Comparison of ENCODE assay signal across 9 cellular contexts in the genomic region with DNA sequence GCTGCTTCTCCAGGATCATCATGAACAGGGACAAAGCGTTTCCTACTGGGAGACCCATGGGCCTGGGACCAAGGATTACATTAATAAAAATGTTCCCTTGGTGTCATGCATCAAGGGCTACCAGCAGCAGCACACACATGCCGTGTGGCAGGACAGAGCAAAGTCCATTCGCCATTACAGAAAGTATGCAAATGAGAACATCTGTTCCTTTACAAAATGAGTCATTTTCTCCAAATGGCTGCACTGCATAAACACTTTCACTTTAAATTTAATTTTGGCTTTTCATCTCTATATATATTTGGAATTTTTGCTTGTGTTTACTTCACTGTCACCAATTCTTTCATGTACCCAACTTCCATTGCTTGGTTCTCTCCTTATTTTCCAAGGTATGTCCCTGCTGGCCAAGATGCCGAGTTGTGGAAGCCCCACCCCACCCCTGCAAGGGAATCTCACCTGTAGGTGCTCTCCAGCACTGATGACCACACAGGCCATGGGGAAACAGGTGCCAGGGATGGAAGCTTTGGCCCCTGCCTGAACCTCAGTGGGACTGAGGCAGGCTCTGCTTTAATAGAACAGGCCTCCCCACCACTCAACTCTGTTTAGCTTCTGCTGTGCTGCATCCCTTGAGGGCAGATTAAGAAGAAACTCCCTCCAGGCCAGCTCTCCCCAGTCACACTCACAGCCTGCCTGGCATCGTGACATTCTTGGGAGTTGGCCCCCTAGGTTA. TPM values are rescaled to one million over a fixed set of nuclear protein-coding genes. Genes with fewer than 3 reads are reported as not detected.
A peak's percentile ranks its signal among the peaks of the same experiment; 100 is the strongest.
DNase-seq lines count a peak whose midpoint lies in the region; ATAC-seq, FAIRE-seq and TF ChIP-seq lines count a peak whose summit lies in the region.
"Had no signal": no experiment of that assay in that cellular context is flagged by ENCODE, and none has a peak within 500 bp of the region (broad histone marks: within the 10 kb centered on the region; RNA-seq: fewer than 3 reads in every experiment).

No MANE protein-coding gene starts in this region.

- no peak for TF ChIP-seq RAD21 in HepG2 (CRISPR knock-in tag; IDR thresholded peaks at IDR 0.05)

- intact Hi-C loops in HepG2 (cut with micrococcal nuclease; ENCODE audit: unreplicated experiment) = no loop called here
- intact Hi-C loops in psoas muscle (cut with DNase I) = no loop called here

- POLR2A ChIA-PET in HepG2 (lab: Yijun Ruan, JAX) = interaction anchor here (0.8 to 1.5 kb wide), 2 partner anchors 15 to 17 kb away, joined by 3 to 4 read pairs; a partner anchor contains a TSS

- TF ChIP-seq EP300 in HepG2 (IDR thresholded peaks at IDR 0.05; ENCODE audit: low read depth in 2 of 2, low read length in 2 of 2) (no peak), HepG2 (CRISPR knock-in tag; IDR thresholded peaks at IDR 0.05; ENCODE audit: borderline replicate concordance) (no peak)

- no peaks in the 10 kb centered on the region for H3K79me2 ChIP-seq in Karpas-422 (ENCODE audit: low read length)
- no peaks in the 10 kb centered on the region for H3K79me2 ChIP-seq in HepG2 (ENCODE audit: insufficient read depth, low read length)

- H3K27ac ChIP-seq in Karpas-422 (ENCODE audit: low read length) (peak overlapping the region; percentile 22; the same call in 1 of the 2 replicates), HepG2 (ENCODE audit: extremely low read length, insufficient read depth, low read length) (no peak overlapping the region), SJCRH30 (no peak overlapping the region), psoas muscle (no peak overlapping the region)

- H3K9me3 ChIP-seq in Karpas-422 (ENCODE audit: low read length) (peaks cover 10% of the 10 kb centered on the region), HepG2 (ENCODE audit: low read length) (no peaks in the 10 kb centered on the region), SJCRH30 (replicated peaks) (no peaks in the 10 kb centered on the region), psoas muscle (peaks cover 9% of the 10 kb centered on the region)

- CTCF ChIA-PET in HepG2 (lab: Yijun Ruan, JAX; ENCODE audit: low intra/inter-chr PET ratio, low total read pairs) = no interaction called here

- peak overlapping the region; percentile 16; the same call in 1 of the 2 replicates for H3K9ac ChIP-seq in Karpas-422 (ENCODE audit: low read length)
- no peak overlapping the region for H3K9ac ChIP-seq in HepG2 (ENCODE audit: insufficient read depth, low read depth, low read length)

- peak overlapping the region; percentile 97 for H2AFZ ChIP-seq in Karpas-422 (ENCODE audit: low read length)
- no peak overlapping the region for H2AFZ ChIP-seq in HepG2 (ENCODE audit: low read length)

- FAIRE-seq in HepG2 (lab: Jason Lieb, UNC) = no peak

- TF ChIP-seq POLR2A in HepG2 (IDR thresholded peaks at IDR 0.05; ENCODE audit: insufficient read depth in 1 of 2, low read depth in 2 of 2, low read length in 2 of 2) = no peak

- peak overlapping the region; percentile 42 for H3K4me3 ChIP-seq in Karpas-422 (ENCODE audit: low read length)
- no peak overlapping the region for H3K4me3 ChIP-seq in HepG2 (replicated peaks in 1 of 3; ENCODE audit: insufficient read depth in 1 of 3, low read depth in 2 of 3, low read length in 3 of 3)
- no peak overlapping the region for H3K4me3 ChIP-seq in SJCRH30
- H3K4me3 ChIP-seq in psoas muscle = no peak overlapping the region

- in situ Hi-C loops in GM13976 (cut with MboI; ENCODE audit: low sequenced_read_pairs, unreplicated experiment) (no loop called here), HepG2 (cut with HindIII; ENCODE audit: extremely low pct_ligation_motif_present, low pct_unique_long_range_greater_than_20kb) (no loop called here)

- no peak for TF ChIP-seq CTCF in GM13976 (IDR thresholded peaks at IDR 0.05; ENCODE audit: borderline replicate concordance, control extremely low read depth, extremely low read depth, insufficient read depth, missing control alignments)
- TF ChIP-seq CTCF in HepG2 (CRISPR knock-in tag; IDR thresholded peaks at IDR 0.05) = no peak
- no peak for TF ChIP-seq CTCF in psoas muscle (IDR thresholded peaks at IDR 0.05)

- no TSS peak for BruUV-seq in HepG2 (replicated peaks; lab: Mats Ljungman, UMichigan)

- WGBS in HepG2 (ENCODE audit: low lambda C conversion rate) = 27% methylated on average over 4 of the region's 5 CpGs
- 63 to 78% (median 65%) methylated on average over 5 of the region's 5 CpGs for WGBS in psoas muscle, 3 donors

- H3K4me2 ChIP-seq in Karpas-422 (ENCODE audit: low read depth, low read length, poor library complexity, severe bottlenecking) (peak overlapping the region; percentile 48), HepG2 (ENCODE audit: low read depth, low read length) (0 out of 2 replicates have a peak overlapping the region, but pooled peaks have one; percentile 18)

- ATAC-seq in GM19397 (IDR thresholded peaks at IDR 0.05; ENCODE audit: unreplicated experiment) (peak; percentile 68), HepG2 (peak; percentile 50), psoas muscle (no peak)
- ATAC-seq: activated CD8-positive, alpha-beta T cell treated with anti-CD3 and anti-CD28 coated beads for 36 hours had no signal

- H4K20me1 ChIP-seq in Karpas-422 (ENCODE audit: insufficient read depth, low read depth, low read length) = no peaks in the 10 kb centered on the region
- H4K20me1 ChIP-seq in HepG2 (ENCODE audit: insufficient read depth, low read length) = no peaks in the 10 kb centered on the region

- H3K36me3 ChIP-seq in Karpas-422 (ENCODE audit: insufficient read depth, low read length) = 0 out of 2 replicates have a peak, but pooled peaks cover 4% of the 10 kb centered on the region
- H3K36me3 ChIP-seq in HepG2 (replicated peaks in 1 of 2; ENCODE audit: control insufficient read depth in 1 of 2, insufficient read depth in 2 of 2, low read length in 2 of 2) = no peaks in the 10 kb centered on the region
- no peaks in the 10 kb centered on the region for H3K36me3 ChIP-seq in SJCRH30
- H3K36me3 ChIP-seq in psoas muscle (ENCODE audit: insufficient read depth in 1 of 2, low read depth in 1 of 2) = no peaks in the 10 kb centered on the region

- DNase-seq in GM13976 (ENCODE audit: low spot score) (peak; percentile 65), Karpas-422 (peak; percentile 77), HepG2 (ENCODE audit: low spot score) (no peak), NCI-H187 treated with DMSO at 0.1 percent for 48 hours (lab: John Stamatoyannopoulos, UW) (no peak), SJCRH30 (no peak), psoas muscle (no peak)
- DNase-seq: activated CD8-positive, alpha-beta T cell treated with anti-CD3 and anti-CD28 coated beads for 36 hours; cerebellar nuclear complex had no signal

- no peaks in the 10 kb centered on the region for H3K27me3 ChIP-seq in Karpas-422 (ENCODE audit: low read length)
- peaks cover 3 to 22% of the 10 kb centered on the region in 2 experiments; a peak in 3 of 5 replicates for H3K27me3 ChIP-seq in HepG2 (ENCODE audit: control insufficient read depth in 1 of 2, insufficient read depth in 2 of 2, low read length in 2 of 2)
- no peaks in the 10 kb centered on the region for H3K27me3 ChIP-seq in SJCRH30
- peaks cover 0 to 4% (median 0%) of the 10 kb centered on the region in 3 donors for H3K27me3 ChIP-seq in psoas muscle (ENCODE audit: insufficient read depth in 3 of 3, low read length in 2 of 3)

- H3K9me2 ChIP-seq in Karpas-422 (replicated peaks; ENCODE audit: insufficient read depth, low read length) = no peaks in the 10 kb centered on the region

- H3K4me1 ChIP-seq in Karpas-422 (ENCODE audit: low read length) (peaks cover 16% of the 10 kb centered on the region), HepG2 (ENCODE audit: insufficient read depth, low read length) (peaks cover 10% of the 10 kb centered on the region), SJCRH30 (no peaks in the 10 kb centered on the region), psoas muscle (no peaks in the 10 kb centered on the region)

TF ChIP-seq in HepG2, 621 proteins besides CTCF, POLR2A, EP300 and RAD21 (continues in another document):
- TF ChIP-seq NCOA2 (CRISPR knock-in tag; IDR thresholded peaks at IDR 0.05) (no peak), BHLHE40 (IDR thresholded peaks at IDR 0.05; ENCODE audit: low read length) (peak; percentile 44; the same call in 1 of the 2 replicates)

RNA-seq across cellular contexts. Expression of a gene that starts 15.6 kb away (rescaled TPM):
- 33.0 and 33.8 TPM in 2 replicates for total RNA-seq in Karpas-422 (2014; rRNA removed; shearing (Covaris generic); ENCODE audit: low replicate concordance)
- total RNA-seq in HepG2 (2016; rRNA removed; fragmentation: Illumina TruSeq; extraction: Trizol) (22.3 and 22.8 TPM in 2 replicates), psoas muscle (1 to 10 TPM; 1.5 to 3.9 (median 1.9) TPM)
- total RNA-seq in HepG2 (2016; cell fraction: cytosol; rRNA removed; fragmentation: Illumina TruSeq; extraction: Trizol; ENCODE audit: low read depth) = 16.3 and 16.9 TPM in 2 replicates
- 19.4 and 21.2 TPM in 2 replicates for total RNA-seq in HepG2 (2016; cell fraction: insoluble cytoplasmic fraction; rRNA removed; fragmentation: Illumina TruSeq; extraction: Trizol)
- total RNA-seq in HepG2 (2016; cell fraction: membrane; rRNA removed; fragmentation: Illumina TruSeq; extraction: Trizol) = 39.6 and 41.4 TPM in 2 replicates
- 11.5 and 12.9 TPM in 2 replicates for total RNA-seq in HepG2 (2016; cell fraction: nucleus; rRNA removed; fragmentation: Illumina TruSeq; extraction: Trizol)
- polyA plus RNA-seq in HepG2 (2011; rRNA removed) (11.4 and 16.2 TPM in 2 replicates), psoas muscle (1 to 10 TPM in 2 of 3 donors, under 1 TPM in 1; 0.99 to 2.2 (median 1.6) TPM)
- 16.1 and 16.8 TPM in 2 replicates for polyA plus RNA-seq in HepG2 (2011; cell fraction: cytosol; rRNA removed)
- polyA plus RNA-seq in HepG2 (2011; cell fraction: nucleus; rRNA removed) = 10.1 and 15.9 TPM in 2 replicates
- polyA plus RNA-seq in HepG2 (2012) = 10.4 and 16.9 TPM in 2 replicates
- polyA plus RNA-seq in HepG2 (2016; cell fraction: cytosol; fragmentation: Illumina TruSeq; extraction: Trizol; ENCODE audit: low read depth) = 10.5 and 11.3 TPM in 2 replicates
- polyA plus RNA-seq in HepG2 (2016; cell fraction: insoluble cytoplasmic fraction; fragmentation: Illumina TruSeq; extraction: Trizol; ENCODE audit: low read depth) = 20.3 and 22.4 TPM in 2 replicates
- polyA plus RNA-seq in HepG2 (2016; cell fraction: membrane; fragmentation: Illumina TruSeq; extraction: Trizol; ENCODE audit: low read depth) = 27.3 and 30.4 TPM in 2 replicates
- polyA plus RNA-seq in HepG2 (2016; cell fraction: nucleus; fragmentation: Illumina TruSeq; extraction: Trizol; ENCODE audit: insufficient read depth, low read depth) = 19.7 and 20.5 TPM in 2 replicates
- polyA minus RNA-seq in HepG2 (2011; rRNA and poly(A)+ RNA removed; ENCODE audit: low replicate concordance) = 9.8 and 19.7 TPM in 2 replicates
- polyA minus RNA-seq in HepG2 (2011; cell fraction: cytosol; rRNA and poly(A)+ RNA removed) = 10.9 and 12.2 TPM in 2 replicates
- 5.7 and 8.5 TPM in 2 replicates for polyA minus RNA-seq in HepG2 (2011; cell fraction: nucleus; rRNA and poly(A)+ RNA removed)
- 11.2 and 11.9 TPM in 2 replicates for total RNA-seq in SJCRH30 (2014; rRNA removed; shearing (Covaris generic))

Comparison
In these comparisons a context has a peak if more than half of its experiments do, and no peak if none do; other contexts are left out.
1. DNase-seq: peak in GM13976 (single experiment) and Karpas-422 (single experiment); none in HepG2 (single experiment), NCI-H187 treated with DMSO at 0.1 percent for 48 hours (single experiment), SJCRH30 (0 of 2) and psoas muscle (0 of 2).
2. ATAC-seq: peak in GM19397 (single experiment) and HepG2 (single experiment); none in psoas muscle (0 of 4).